ENCODE assay signal across 9 cellular contexts in the genomic region with DNA sequence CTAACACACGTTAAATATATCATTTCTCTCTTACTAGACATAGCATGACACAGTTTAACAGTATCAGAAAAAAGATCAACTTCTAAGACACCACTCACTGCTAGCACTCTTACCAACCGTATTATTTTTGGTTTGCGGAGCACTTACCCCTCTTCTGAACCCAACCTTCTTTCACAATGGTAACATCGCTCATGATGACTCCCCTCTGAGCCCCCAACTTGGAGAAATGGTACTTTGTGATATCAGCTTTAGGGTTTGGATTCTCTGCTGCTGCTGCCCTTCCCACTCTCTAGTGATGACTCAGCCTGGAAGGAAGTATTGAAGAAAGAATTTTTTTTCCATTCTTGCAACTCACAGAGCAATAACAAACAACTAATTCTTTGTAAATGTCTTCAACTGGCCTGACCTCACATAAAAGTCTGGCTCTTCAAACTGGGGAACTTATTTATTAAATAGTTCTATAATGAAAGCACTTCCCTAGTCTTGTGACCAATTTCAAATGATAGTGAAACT. TPM values are rescaled to one million over a fixed set of nuclear protein-coding genes. Genes with fewer than 3 reads are reported as not detected.
DNase-seq lines count a peak whose midpoint lies in the region; ATAC-seq and TF ChIP-seq lines count a peak whose summit lies in the region.
"Had no signal": no experiment of that assay in that cellular context is flagged by ENCODE, and none has a peak within 500 bp of the region (broad histone marks: within the 10 kb centered on the region; RNA-seq: fewer than 3 reads in every experiment).

No MANE protein-coding gene starts in this region.

- peak overlapping the region; percentile 61; the same call in 1 of the 2 replicates for H3K9ac ChIP-seq in IMR-90 (ENCODE audit: low read depth, low read length)

- peak overlapping the region; percentile 79; the same call in 1 of the 2 replicates for H2AK5ac ChIP-seq in IMR-90 (ENCODE audit: low read depth, low read length)

- no TSS peak for BruUV-seq in IMR-90 (replicated peaks; lab: Mats Ljungman, UMichigan)

- dilution Hi-C loops in IMR-90 (cut with HindIII; ENCODE audit: low sequenced_read_pairs, unreplicated experiment), result no loop called here

- H2AFZ ChIP-seq in ACC112 (ENCODE audit: low read length, unreplicated experiment) (no peak overlapping the region), IMR-90 (replicated peaks; ENCODE audit: low read length, poor library complexity) (peak overlapping the region; percentile 68)

- H3K9me1 ChIP-seq in IMR-90 (ENCODE audit: insufficient read depth, low read length), result no peaks in the 10 kb centered on the region

- peak overlapping the region; percentile 92 for H2BK5ac ChIP-seq in IMR-90 (ENCODE audit: low read depth, low read length, poor library complexity, severe bottlenecking)

- H3K4ac ChIP-seq in IMR-90 (ENCODE audit: low read depth, low read length), result peak overlapping the region; percentile 85

- TF ChIP-seq RAD21 in IMR-90 (IDR thresholded peaks at IDR 0.05; ENCODE audit: low read length), result no peak

- H2BK20ac ChIP-seq in IMR-90 (ENCODE audit: low read depth, low read length), result peak overlapping the region; percentile 79

- peak; percentile 92 for ATAC-seq in IMR-90 (ENCODE audit: low read depth)
- ATAC-seq in GM18505 (IDR thresholded peaks at IDR 0.05; ENCODE audit: unreplicated experiment), result no peak
- no peak for ATAC-seq in HG03135 (IDR thresholded peaks at IDR 0.05; ENCODE audit: unreplicated experiment)
- ATAC-seq in HG02678 (IDR thresholded peaks at IDR 0.05; ENCODE audit: unreplicated experiment), result no peak
- ATAC-seq: esophagus mucosa had no signal

- POLR2A ChIA-PET in IMR-90 (lab: Charles Lee; ENCODE audit: unreplicated experiment), result no interaction called here

- DNase-seq in IMR-90 (peak; percentile 89), brain microvascular endothelial cell (peak; percentile 66), lung microvascular endothelial cell (ENCODE audit: low read depth in 2 of 2) (peak; percentile 19 to 88), NCI-H2081 (lab: John Stamatoyannopoulos, UW) (no peak)

- intact Hi-C loops in IMR-90 (cut with micrococcal nuclease), result loop anchor here (2.0 to 5.0 kb wide), 2 partner anchors 46 to 430 kb away; no protein-coding TSS in a partner anchor

- TF ChIP-seq POLR2A in IMR-90 (IDR thresholded peaks at IDR 0.05; ENCODE audit: low read depth, low read length) (no peak), GM18505 (IDR thresholded peaks at IDR 0.05; ENCODE audit: borderline replicate concordance, extremely low read depth, insufficient read depth, insufficient read length) (no peak)

- peak overlapping the region; percentile 50; the same call in 1 of the 2 replicates for H4K91ac ChIP-seq in IMR-90 (ENCODE audit: insufficient read depth, low read depth, low read length)

- peak overlapping the region; percentile 64 for H3K27ac ChIP-seq in ACC112 (ENCODE audit: low read depth, low read length)
- peak overlapping the region; percentile 78 for H3K27ac ChIP-seq in IMR-90 (ENCODE audit: insufficient read depth, low read length)
- peak overlapping the region; percentile 58 for H3K27ac ChIP-seq in brain microvascular endothelial cell

- peak overlapping the region; percentile 91 for H3K23ac ChIP-seq in IMR-90 (ENCODE audit: low read depth, low read length)

- H3K79me1 ChIP-seq in IMR-90 (ENCODE audit: low read depth in 1 of 2, low read length in 2 of 2), result peaks cover 3 to 42% of the 10 kb centered on the region in 2 experiments

- H3K27me3 ChIP-seq in ACC112 (ENCODE audit: insufficient read depth, low read length), result no peaks in the 10 kb centered on the region
- H3K27me3 ChIP-seq in IMR-90 (ENCODE audit: control insufficient read depth, insufficient read depth, low read length), result no peaks in the 10 kb centered on the region
- H3K27me3 ChIP-seq in brain microvascular endothelial cell (replicated peaks), result no peaks in the 10 kb centered on the region

- in situ Hi-C loops in IMR-90 (cut with MboI; ENCODE audit: low sequenced_read_pairs) (loop anchor here (10.0 kb wide), 1 partner anchor 432 kb away; no protein-coding TSS in a partner anchor), brain microvascular endothelial cell (cut with HindIII; ENCODE audit: low pct_ligation_motif_present, low sequenced_read_pairs) (no loop called here)

- H3K4me3 ChIP-seq in ACC112 (ENCODE audit: low read depth, low read length) (peak overlapping the region; percentile 68), IMR-90 (ENCODE audit: insufficient read depth, low read depth, low read length) (peak overlapping the region; percentile 25; the same call in 1 of the 2 replicates), brain microvascular endothelial cell (ENCODE audit: low read depth, low read length) (peak overlapping the region; percentile 6)

- H3K18ac ChIP-seq in IMR-90 (ENCODE audit: low read depth, low read length), result peak overlapping the region; percentile 94

- H4K5ac ChIP-seq in IMR-90 (ENCODE audit: low read depth, low read length), result peak overlapping the region; percentile 93

- H3K14ac ChIP-seq in IMR-90 (replicated peaks; ENCODE audit: low read depth, low read length), result peak overlapping the region; percentile 83

- CTCF ChIA-PET in IMR-90 (lab: Yijun Ruan, JAX), result no interaction called here

- peak overlapping the region; percentile 77; the same call in 1 of the 3 replicates for H2BK15ac ChIP-seq in IMR-90 (ENCODE audit: low read depth, low read length)

- 29% methylated on average over 1 of the region's 4 CpGs; no CpG with 5 or more reads in 1 of the 2 experiments for WGBS in IMR-90 (ENCODE audit: extremely low coverage in 2 of 2, insufficient read length in 1 of 2), 2 experiments

- H3K36me3 ChIP-seq in ACC112 (ENCODE audit: insufficient read depth, low read length), result peaks cover 7% of the 10 kb centered on the region
- H3K36me3 ChIP-seq in IMR-90 (ENCODE audit: control insufficient read depth, insufficient read depth, low read length), result no peaks in the 10 kb centered on the region
- no peaks in the 10 kb centered on the region for H3K36me3 ChIP-seq in brain microvascular endothelial cell (replicated peaks)

- H2AK9ac ChIP-seq in IMR-90 (replicated peaks; ENCODE audit: low read depth, low read length, poor library complexity), result peak overlapping the region; percentile 86

- H3K4me1 ChIP-seq in ACC112 (ENCODE audit: control insufficient read depth, insufficient read depth, low read length, unreplicated experiment), result peaks cover 26% of the 10 kb centered on the region
- peaks cover 5% of the 10 kb centered on the region for H3K4me1 ChIP-seq in IMR-90 (ENCODE audit: control insufficient read depth, insufficient read depth, low read length)

- peaks cover 19% of the 10 kb centered on the region for H4K20me1 ChIP-seq in IMR-90 (ENCODE audit: insufficient read depth, low read length)

- no peak for TF ChIP-seq CTCF in IMR-90 (conservative IDR thresholded peaks at IDR 0.05; ENCODE audit: low read depth, low read length)
- TF ChIP-seq CTCF in brain microvascular endothelial cell (IDR thresholded peaks at IDR 0.05; ENCODE audit: low read depth, low read length, missing control alignments), result no peak

- H3K9me3 ChIP-seq in IMR-90 (ENCODE audit: control insufficient read depth, insufficient read depth, low read length), result no peaks in the 10 kb centered on the region

- H3K56ac ChIP-seq in IMR-90 (ENCODE audit: extremely low read depth, insufficient read depth, low read length), result peak overlapping the region; percentile 64; the same call in 1 of the 2 replicates

- H3K79me2 ChIP-seq in ACC112 (ENCODE audit: control insufficient read depth, insufficient read depth, low read length, unreplicated experiment), result peaks cover 73% of the 10 kb centered on the region

- H3K4me2 ChIP-seq in IMR-90 (ENCODE audit: low read depth, low read length), result peak overlapping the region; percentile 99

- peak overlapping the region; percentile 82 for H2BK120ac ChIP-seq in IMR-90 (ENCODE audit: low read depth, low read length)

- H4K8ac ChIP-seq in IMR-90 (ENCODE audit: low read depth in 2 of 2, low read length in 2 of 2), result peak overlapping the region in 1 of 2 experiments; percentile 74; a peak in 1 of 4 replicates

TF ChIP-seq in IMR-90, 13 proteins besides CTCF, POLR2A, EP300 and RAD21 (continues in another document):
- TF ChIP-seq MAZ (IDR thresholded peaks at IDR 0.05; ENCODE audit: borderline replicate concordance, low read depth, low read length), result no peak
- TF ChIP-seq SMC3 (IDR thresholded peaks at IDR 0.05; ENCODE audit: low read depth, low read length), result no peak
- TF ChIP-seq RCOR1 (IDR thresholded peaks at IDR 0.05; ENCODE audit: insufficient replicate concordance, low read length), result no peak
- no peak for TF ChIP-seq NFE2L2 (IDR thresholded peaks at IDR 0.05; ENCODE audit: low read depth, low read length)
- no peak for TF ChIP-seq CHD1 (IDR thresholded peaks at IDR 0.05; ENCODE audit: low read depth, low read length)
- peak; percentile 53; the same call in 1 of the 2 replicates for TF ChIP-seq FOS (IDR thresholded peaks at IDR 0.05; ENCODE audit: low read depth, low read length)
- 0 out of 2 replicates have a peak, but pooled peaks have one; percentile 3 for TF ChIP-seq MAFK (IDR thresholded peaks at IDR 0.05; ENCODE audit: low read depth, low read length)
- TF ChIP-seq BHLHE40 (IDR thresholded peaks at IDR 0.05; ENCODE audit: low read depth, low read length), result peak; percentile 54; the same call in 1 of the 2 replicates
- TF ChIP-seq MXI1 (IDR thresholded peaks at IDR 0.05; ENCODE audit: borderline replicate concordance, low read depth, low read length), result no peak
- TF ChIP-seq, protein P1, sequence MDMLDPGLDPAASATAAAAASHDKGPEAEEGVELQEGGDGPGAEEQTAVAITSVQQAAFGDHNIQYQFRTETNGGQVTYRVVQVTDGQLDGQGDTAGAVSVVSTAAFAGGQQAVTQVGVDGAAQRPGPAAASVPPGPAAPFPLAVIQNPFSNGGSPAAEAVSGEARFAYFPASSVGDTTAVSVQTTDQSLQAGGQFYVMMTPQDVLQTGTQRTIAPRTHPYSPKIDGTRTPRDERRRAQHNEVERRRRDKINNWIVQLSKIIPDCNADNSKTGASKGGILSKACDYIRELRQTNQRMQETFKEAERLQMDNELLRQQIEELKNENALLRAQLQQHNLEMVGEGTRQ (IDR thresholded peaks at IDR 0.05; ENCODE audit: low read depth, low read length), result no peak
- TF ChIP-seq RFX5 (IDR thresholded peaks at IDR 0.05; ENCODE audit: low read depth, low read length), result no peak

RNA-seq across cellular contexts. Expression of a gene that starts 7.0 kb away (rescaled TPM):
- total RNA-seq in IMR-90 (2012; rRNA removed), result 19.4 and 30.0 TPM in 2 replicates
- polyA plus RNA-seq in IMR-90 (2012; rRNA removed), result 13.6 and 15.2 TPM in 2 replicates
- polyA plus RNA-seq in IMR-90 (2012; cell fraction: cytosol; rRNA removed), result 5.0 and 7.1 TPM in 2 replicates
- 2.6 and 20.5 TPM in 2 replicates for polyA plus RNA-seq in IMR-90 (2012; cell fraction: nucleus; rRNA removed; ENCODE audit: low replicate concordance)
- total RNA-seq in lung microvascular endothelial cell, result 32.0 and 44.2 TPM in 2 replicates

Comparison
In these comparisons a context has a peak if more than half of its experiments do, and no peak if none do; other contexts are left out.
1. H3K4me3 ChIP-seq: peak in every context shown above with its lines; median percentile 68 in ACC112; 25 in IMR-90; 6 in brain microvascular endothelial cell.
2. DNase-seq: peak in IMR-90 (single experiment), brain microvascular endothelial cell (single experiment) and lung microvascular endothelial cell (2 of 2); none in NCI-H2081 (0 of 2).
3. Peak in every context shown above with its lines, with median percentiles within 50 percentile points of each other: H3K27ac ChIP-seq.